Comparison of ENCODE assay signal across 8 cellular contexts in the genomic region with DNA sequence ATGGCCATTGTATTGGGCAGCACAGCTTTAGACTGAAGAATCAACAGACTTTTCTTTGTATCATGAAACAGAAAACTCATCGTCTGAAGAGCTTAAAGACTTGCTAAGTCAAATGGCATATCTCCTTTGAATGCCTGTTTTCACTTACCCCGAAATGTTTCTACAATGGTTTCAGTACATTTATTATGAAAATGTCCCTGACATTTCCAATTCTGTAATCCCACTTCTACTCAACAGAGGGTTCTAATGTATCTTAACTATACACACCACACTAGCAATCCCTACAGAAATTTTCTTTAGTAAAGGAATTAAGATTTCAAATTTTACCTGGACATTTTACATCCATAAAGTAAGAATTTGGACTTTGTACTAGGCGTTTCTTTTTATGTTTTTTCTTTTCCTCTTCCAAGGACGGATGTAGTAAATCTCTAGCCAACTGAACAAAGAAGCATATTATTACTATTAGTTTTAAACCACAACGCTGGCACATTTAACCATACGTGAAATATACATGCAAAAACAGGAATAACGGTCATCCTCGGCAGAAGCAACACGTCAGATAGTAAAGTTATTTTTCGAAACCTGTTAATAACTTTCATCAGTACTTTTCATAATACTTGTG. TPM values are rescaled to one million over a fixed set of nuclear protein-coding genes. Genes with fewer than 3 reads are reported as not detected.
DNase-seq lines count a peak whose midpoint lies in the region; ATAC-seq and TF ChIP-seq lines count a peak whose summit lies in the region.

No MANE protein-coding gene starts in this region.

- H3K4me1 Mint-ChIP-seq in endodermal cell (peaks cover 6% of the 10 kb centered on the region), nephron (peaks cover 5% of the 10 kb centered on the region)

- ATAC-seq in PC-3 (no peak), GM21381 (IDR thresholded peaks at IDR 0.05; ENCODE audit: unreplicated experiment) (no peak), HG03460 (IDR thresholded peaks at IDR 0.05; ENCODE audit: unreplicated experiment) (no peak)

- H3K4me1 ChIP-seq in PC-3 (ENCODE audit: insufficient read depth, low read length): peaks cover 13% of the 10 kb centered on the region
- H3K4me1 ChIP-seq in endodermal cell (ENCODE audit: control insufficient read depth, insufficient read depth, low read length): no peaks in the 10 kb centered on the region

- H3K4me2 ChIP-seq in PC-3 (ENCODE audit: low read length): peak overlapping the region; percentile 88

- peaks cover 19% of the 10 kb centered on the region for H3K79me2 ChIP-seq in PC-3 (ENCODE audit: low read length)

- 18 to 24% methylated on average over 10 of the region's 10 CpGs for WGBS in endodermal cell (ENCODE audit: insufficient coverage in 1 of 2, insufficient read length in 1 of 2), 2 experiments

- H3K36me3 Mint-ChIP-seq in endodermal cell (ENCODE audit: low read depth) (peaks cover 18% of the 10 kb centered on the region), nephron (ENCODE audit: low read depth) (peaks cover 24% of the 10 kb centered on the region)

- peak overlapping the region; percentile 84 for H3K4me3 ChIP-seq in PC-3 (ENCODE audit: low read length)
- peak overlapping the region; percentile 92 for H3K4me3 ChIP-seq in endodermal cell (ENCODE audit: low read length)

- no peak overlapping the region for H3K27ac Mint-ChIP-seq in endodermal cell
- H3K27ac Mint-ChIP-seq in nephron: peak overlapping the region; percentile 97 to 100 (median 99)

- DNase-seq in ELR (ENCODE audit: low read depth): peak; percentile 21
- DNase-seq in PC-3: peak; percentile 13
- no peak for DNase-seq in endodermal cell
- DNase-seq in NCI-H187 treated with DMSO at 0.1 percent for 48 hours (lab: John Stamatoyannopoulos, UW): no peak
- no peak for DNase-seq in NCI-H446 treated with DMSO at 0.1 percent for 48 hours (lab: John Stamatoyannopoulos, UW)

- H3K27me3 ChIP-seq in PC-3 (ENCODE audit: low read length) (no peaks in the 10 kb centered on the region), endodermal cell (ENCODE audit: control insufficient read depth, insufficient read depth, low read length, poor library complexity, severe bottlenecking) (no peaks in the 10 kb centered on the region)

- CTCF ChIA-PET in PC-3 (lab: Charles Lee): no interaction called here

- H3K9ac ChIP-seq in PC-3 (ENCODE audit: low read length) (peak overlapping the region; percentile 76), endodermal cell (ENCODE audit: extremely low read depth, low read length, poor library complexity, severe bottlenecking) (peak overlapping the region; percentile 82)

- H2AFZ ChIP-seq in PC-3 (ENCODE audit: low read length): peak overlapping the region; percentile 92

- no TSS peak for BruUV-seq in PC-3 (replicated peaks; lab: Mats Ljungman, UMichigan)

- H3F3A ChIP-seq in PC-3 (ENCODE audit: low read length, unreplicated experiment): no peaks in the 10 kb centered on the region

- H3K36me3 ChIP-seq in PC-3 (ENCODE audit: low read depth, low read length) (no peaks in the 10 kb centered on the region), endodermal cell (ENCODE audit: control insufficient read depth, insufficient read depth, low read length) (peaks cover 25% of the 10 kb centered on the region)

- no peaks in the 10 kb centered on the region for H3K9me3 ChIP-seq in PC-3 (ENCODE audit: low read length)
- no peaks in the 10 kb centered on the region for H3K9me3 ChIP-seq in endodermal cell (ENCODE audit: control insufficient read depth, low read length)

- H3K9me3 Mint-ChIP-seq in endodermal cell: no peaks in the 10 kb centered on the region
- no peaks in the 10 kb centered on the region for H3K9me3 Mint-ChIP-seq in nephron

- no peaks in the 10 kb centered on the region for H4K20me1 ChIP-seq in PC-3 (ENCODE audit: low read length)

- POLR2A ChIA-PET in PC-3 (lab: Charles Lee; ENCODE audit: unreplicated experiment): no interaction called here

- TF ChIP-seq CTCF in PC-3 (conservative IDR thresholded peaks at IDR 0.05; ENCODE audit: low read depth, low read length) (no peak), endodermal cell (conservative IDR thresholded peaks at IDR 0.05) (no peak), nephron (IDR thresholded peaks at IDR 0.05; ENCODE audit: unreplicated experiment in 3 of 3) (peak in 2 of 3 experiments; percentile 9 to 16)

- no peaks in the 10 kb centered on the region for H3K9me2 ChIP-seq in PC-3 (replicated peaks; ENCODE audit: low read length)

- H3K27ac ChIP-seq in PC-3 (ENCODE audit: low read length) (no peak overlapping the region), endodermal cell (ENCODE audit: low read depth, low read length) (peak overlapping the region; percentile 83)

- H3K27me3 Mint-ChIP-seq in endodermal cell (ENCODE audit: insufficient read depth): no peaks in the 10 kb centered on the region
- no peaks in the 10 kb centered on the region for H3K27me3 Mint-ChIP-seq in nephron (ENCODE audit: low read depth)

- H3K4me3 Mint-ChIP-seq in endodermal cell: peak overlapping the region; percentile 99
- peak overlapping the region; percentile 97 to 98 (median 97) for H3K4me3 Mint-ChIP-seq in nephron

- intact Hi-C loops in PC-3 (cut with micrococcal nuclease): loop anchor here (2.0 to 5.0 kb wide), 4 partner anchors 36 to 246 kb away; partner anchors contain the start of gene APH1B

RNA-seq across cellular contexts. Expression of gene RPS27L, which starts 1.1 kb away (rescaled TPM):
- total RNA-seq in PC-3 (2014; rRNA removed): 33.9 and 48.5 TPM in 2 replicates
- 10 to 100 TPM; 56.2 to 68.8 TPM for total RNA-seq in endodermal cell
- polyA plus RNA-seq in endodermal cell (2013, experiment 1 of 2): 187 TPM
- polyA plus RNA-seq in endodermal cell (2013, experiment 2 of 2): 190 TPM

RNA-seq across cellular contexts. Expression of gene RAB8B, which starts 33.2 kb away (rescaled TPM):
- total RNA-seq in PC-3 (2014; rRNA removed) (6.2 and 8.5 TPM in 2 replicates), endodermal cell (10 to 100 TPM; 21.9 to 28.8 TPM)
- 27.5 TPM for polyA plus RNA-seq in endodermal cell (2013, experiment 1 of 2)
- 27.5 TPM for polyA plus RNA-seq in endodermal cell (2013, experiment 2 of 2)

RNA-seq across cellular contexts. Expression of gene LACTB, which starts 34.5 kb away (rescaled TPM):
- total RNA-seq in PC-3 (2014; rRNA removed) (9.2 and 11.2 TPM in 2 replicates), endodermal cell (10 to 100 TPM; 13.3 to 14.9 TPM)
- polyA plus RNA-seq in endodermal cell (2013, experiment 1 of 2): 8.6 TPM
- 10.1 TPM for polyA plus RNA-seq in endodermal cell (2013, experiment 2 of 2)

Comparison
In these comparisons a context has a peak if more than half of its experiments do, and no peak if none do; other contexts are left out.
1. DNase-seq: peak in ELR (single experiment) and PC-3 (single experiment); none in endodermal cell (single experiment), NCI-H187 treated with DMSO at 0.1 percent for 48 hours (single experiment) and NCI-H446 treated with DMSO at 0.1 percent for 48 hours (single experiment).
2. CTCF ChIP-seq: peak in nephron (2 of 3); none in PC-3 (single experiment) and endodermal cell (single experiment).